Comparison of ENCODE assay signal across 8 cellular contexts in genomic region chr12:113174461-113175384, GRCh38. TPM values are rescaled to one million over a fixed set of nuclear protein-coding genes. Genes with fewer than 3 reads are reported as not detected.
A peak's percentile ranks its signal among the peaks of the same experiment; 100 is the strongest.
DNase-seq lines count a peak whose midpoint lies in the region; ATAC-seq lines count a peak whose summit lies in the region.

No MANE protein-coding gene starts in this region.

- H3K36me3 Mint-ChIP-seq in effector memory CD8-positive, alpha-beta T cell (ENCODE audit: insufficient read depth), result peaks cover 97% of the 10 kb centered on the region

- peak; percentile 55 for ATAC-seq in GM18498 (IDR thresholded peaks at IDR 0.05; ENCODE audit: unreplicated experiment)
- ATAC-seq in effector memory CD8-positive, alpha-beta T cell (replicated peaks), result peak; percentile 92
- no peak for ATAC-seq in HG03097 (IDR thresholded peaks at IDR 0.05; ENCODE audit: low FRiP score, unreplicated experiment)

- DNase-seq in AML-193 (lab: John Stamatoyannopoulos, UW), result peak; percentile 28 to 52
- peak; percentile 86 for DNase-seq in NCI-H2227 (lab: John Stamatoyannopoulos, UW; ENCODE audit: unreplicated experiment)
- DNase-seq in activated CD8-positive, alpha-beta memory T cell treated with anti-CD3 and anti-CD28 coated beads for 1 hour (ENCODE audit: extremely low read depth in 1 of 2, low read depth in 1 of 2), result peak; percentile 31 to 57
- peak; percentile 76 to 79 (median 78) for DNase-seq in effector memory CD8-positive, alpha-beta T cell
- DNase-seq in myocyte (ENCODE audit: low read depth), result peak; percentile 70
- DNase-seq in stimulated activated CD8-positive, alpha-beta memory T cell treated with anti-CD3 and anti-CD28 coated beads, Interleukin-7, amount 100 ng/mL, for 4 hours (ENCODE audit: low read depth in 2 of 2), result peak; percentile 55 to 56

- H3K27me3 Mint-ChIP-seq in effector memory CD8-positive, alpha-beta T cell, result no peaks in the 10 kb centered on the region

- no peak overlapping the region for H3K4me3 Mint-ChIP-seq in effector memory CD8-positive, alpha-beta T cell

- H3K4me1 Mint-ChIP-seq in effector memory CD8-positive, alpha-beta T cell (ENCODE audit: low read depth in 2 of 2), result peaks cover 5 to 9% of the 10 kb centered on the region in 2 donors

- H3K27ac Mint-ChIP-seq in effector memory CD8-positive, alpha-beta T cell, result peak overlapping the region in 1 of 2 donors; percentile 53

- no peaks in the 10 kb centered on the region for H3K9me3 Mint-ChIP-seq in effector memory CD8-positive, alpha-beta T cell

RNA-seq across cellular contexts. Expression of gene DDX54, which starts 10.6 kb away (rescaled TPM):
- total RNA-seq in myocyte, result 78.5 and 80.3 TPM in 2 replicates
- polyA plus RNA-seq in myocyte (2012), result 39.6 TPM

RNA-seq across cellular contexts. Expression of gene RITA1, which starts 10.8 kb away (rescaled TPM):
- 43.7 and 65.3 TPM in 2 replicates for total RNA-seq in myocyte
- polyA plus RNA-seq in myocyte (2012), result 24.9 TPM

RNA-seq across cellular contexts. Expression of gene CFAP73, which starts 25.2 kb away (rescaled TPM):
- not detected in 2 replicates for total RNA-seq in myocyte
- 0.06 TPM for polyA plus RNA-seq in myocyte (2012)

RNA-seq across cellular contexts. Expression of gene RASAL1, which starts 39.2 kb away (rescaled TPM):
- total RNA-seq in myocyte, result not detected in 2 replicates
- polyA plus RNA-seq in myocyte (2012), result not detected

RNA-seq across cellular contexts. Expression of gene TPCN1, which starts 46.5 kb away (rescaled TPM):
- total RNA-seq in myocyte, result 42.0 and 43.1 TPM in 2 replicates
- 40.5 TPM for polyA plus RNA-seq in myocyte (2012)
